Comparison of ENCODE assay signal across 13 cellular contexts in genomic region chr21:25964009-25964408, GRCh38.
DNase-seq lines count a peak whose midpoint lies in the region; ATAC-seq and TF ChIP-seq lines count a peak whose summit lies in the region.
"Had no signal": no experiment of that assay in that cellular context is flagged by ENCODE, and none has a peak within 500 bp of the region (broad histone marks: within the 10 kb centered on the region; RNA-seq: fewer than 3 reads in every experiment).

No MANE protein-coding gene starts in this region.

- no peak overlapping the region for H2BK12ac ChIP-seq in H9 (ENCODE audit: insufficient read length, low read depth, low read length)

- no peak overlapping the region for H2BK5ac ChIP-seq in H9 (ENCODE audit: insufficient read length, low read length)

- no peak overlapping the region for H3K9ac ChIP-seq in H9 (ENCODE audit: extremely low read depth, insufficient read length, low read length)

- no peaks in the 10 kb centered on the region for H3K79me1 ChIP-seq in H9 (ENCODE audit: insufficient read depth, low read depth, low read length, poor library complexity, severe bottlenecking)

- H3K27ac Mint-ChIP-seq in H9 = peak overlapping the region in 2 of 3 experiments; percentile 34 to 52; a peak in 4 of 7 replicates
- H3K27ac Mint-ChIP-seq in activated CD4-positive, alpha-beta T cell treated with anti-CD3 and anti-CD28 coated beads for 36 hours = no peak overlapping the region
- no peak overlapping the region for H3K27ac Mint-ChIP-seq in immature natural killer cell
- H3K27ac Mint-ChIP-seq: B cell had no signal

- H3K4me1 ChIP-seq in H9 (ENCODE audit: insufficient read depth, low read length) (no peaks in the 10 kb centered on the region; the same call in 1 of the 2 replicates), adrenal gland (replicated peaks in 1 of 2) (peaks cover 11 to 27% of the 10 kb centered on the region in 2 donors)
- H3K4me1 ChIP-seq: uterus had no signal

- no peak overlapping the region for H3K4me3 Mint-ChIP-seq in H9
- no peak overlapping the region for H3K4me3 Mint-ChIP-seq in activated CD4-positive, alpha-beta T cell treated with anti-CD3 and anti-CD28 coated beads for 36 hours
- no peak overlapping the region for H3K4me3 Mint-ChIP-seq in immature natural killer cell
- H3K4me3 Mint-ChIP-seq: B cell had no signal

- no peak overlapping the region for H2BK15ac ChIP-seq in H9 (ENCODE audit: low read depth, low read length)

- H3K36me3 Mint-ChIP-seq in H9 (ENCODE audit: insufficient read depth in 1 of 3, low read depth in 3 of 3) (peaks cover 20 to 35% (median 21%) of the 10 kb centered on the region in 3 experiments; a peak in 6 of 7 replicates), immature natural killer cell (peaks cover 0 to 5% (median 0%) of the 10 kb centered on the region in 3 donors)
- H3K36me3 Mint-ChIP-seq in activated CD4-positive, alpha-beta T cell treated with anti-CD3 and anti-CD28 coated beads for 36 hours (ENCODE audit: low read depth) = peaks cover 5% of the 10 kb centered on the region

- H2BK120ac ChIP-seq in H9 (ENCODE audit: low read depth, low read length, poor library complexity, severe bottlenecking) = no peak overlapping the region

- no peaks in the 10 kb centered on the region for H4K20me1 ChIP-seq in H9 (ENCODE audit: control insufficient read depth, insufficient read depth, insufficient read length)

- H3K23ac ChIP-seq in H9 (ENCODE audit: insufficient read length, low read depth, low read length) = no peak overlapping the region

- no peak overlapping the region for H3T11ph ChIP-seq in H9 (ENCODE audit: low read length)

- POLR2A ChIA-PET in activated CD4-positive, alpha-beta T cell treated with anti-CD3 and anti-CD28 coated beads for 36 hours (lab: Charles Lee) = no interaction called here

- H3K27me3 Mint-ChIP-seq in H9 (ENCODE audit: low read depth) (no peaks in the 10 kb centered on the region), immature natural killer cell (ENCODE audit: low read depth in 3 of 3) (no peaks in the 10 kb centered on the region)
- H3K27me3 Mint-ChIP-seq in activated CD4-positive, alpha-beta T cell treated with anti-CD3 and anti-CD28 coated beads for 36 hours = no peaks in the 10 kb centered on the region
- H3K27me3 Mint-ChIP-seq: B cell had no signal

- H3K27ac ChIP-seq in H9 (ENCODE audit: insufficient read length, low read depth, low read length) (no peak overlapping the region), adrenal gland (peak overlapping the region in 4 of 5 donors; percentile 61 to 81 (median 67))

- H3K4me3 ChIP-seq in adrenal gland = no peak overlapping the region
- H3K4me3 ChIP-seq: uterus had no signal

- H3K27me3 ChIP-seq in H9 (ENCODE audit: insufficient read depth, low read length) (no peaks in the 10 kb centered on the region), adrenal gland (no peaks in the 10 kb centered on the region)
- H3K27me3 ChIP-seq: uterus had no signal

- no peak overlapping the region for H3K4me2 ChIP-seq in H9 (ENCODE audit: insufficient read depth, insufficient read length, low read length)

- no peak overlapping the region for H3K18ac ChIP-seq in H9 (ENCODE audit: insufficient read length, low read depth, low read length)

- H3K9me3 Mint-ChIP-seq in H9 = no peaks in the 10 kb centered on the region
- H3K9me3 Mint-ChIP-seq in activated CD4-positive, alpha-beta T cell treated with anti-CD3 and anti-CD28 coated beads for 36 hours (ENCODE audit: low read depth) = no peaks in the 10 kb centered on the region
- H3K9me3 Mint-ChIP-seq in immature natural killer cell = no peaks in the 10 kb centered on the region

- no peak overlapping the region for H4K91ac ChIP-seq in H9 (ENCODE audit: insufficient read length, low read depth, low read length)

- DNase-seq in H9 = no peak
- peak in 5 of 7 donors; percentile 31 to 70 (median 51) for DNase-seq in adrenal gland
- DNase-seq in left cardiac atrium = no peak
- DNase-seq in sciatic nerve (ENCODE audit: low spot score) = no peak
- no peak for DNase-seq in activated CD4-positive, alpha-beta T cell treated with anti-CD3 and anti-CD28 coated beads for 36 hours
- DNase-seq in immature natural killer cell = no peak
- no peak for DNase-seq in T-helper 1 cell
- DNase-seq: activated gamma-delta T cell, NCI-H1105 treated with DMSO at 0.1 percent for 48 hours, NCI-H526, uterus had no signal

- no peaks in the 10 kb centered on the region for H3K23me2 ChIP-seq in H9 (ENCODE audit: insufficient read length, low read depth, low read length, poor library complexity, severe bottlenecking)

- H3K36me3 ChIP-seq in adrenal gland (replicated peaks in 1 of 2) = no peaks in the 10 kb centered on the region
- H3K36me3 ChIP-seq: uterus had no signal

- CTCF ChIA-PET in activated CD4-positive, alpha-beta T cell treated with anti-CD3 and anti-CD28 coated beads for 36 hours (lab: Charles Lee) = no interaction called here

- H3K4me1 Mint-ChIP-seq in H9 (peaks cover 44 to 55% of the 10 kb centered on the region in 2 experiments), immature natural killer cell (peaks cover 5 to 12% of the 10 kb centered on the region in 2 donors)
- H3K4me1 Mint-ChIP-seq in activated CD4-positive, alpha-beta T cell treated with anti-CD3 and anti-CD28 coated beads for 36 hours = peaks cover 11% of the 10 kb centered on the region

- ATAC-seq in left cardiac atrium (peak; percentile 57 to 78), sciatic nerve (peak; percentile 63), GM21737 (IDR thresholded peaks at IDR 0.05; ENCODE audit: unreplicated experiment) (no peak)
- ATAC-seq in activated CD4-positive, alpha-beta T cell treated with anti-CD3 and anti-CD28 coated beads for 36 hours = no peak

- H3K56ac ChIP-seq in H9 (ENCODE audit: insufficient read length, low read depth, low read length) = no peak overlapping the region

- no peak overlapping the region for H2AFZ ChIP-seq in H9 (ENCODE audit: low read length)

- intact Hi-C loops in adrenal gland (cut with DNase I) = no loop called here
- intact Hi-C loops in left cardiac atrium (cut with DNase I) = no loop called here
- intact Hi-C loops in sciatic nerve (cut with DNase I) = no loop called here
- intact Hi-C loops in activated CD4-positive, alpha-beta T cell treated with anti-CD3 and anti-CD28 coated beads for 36 hours (cut with DNase I, micrococcal nuclease) = no loop called here

- H3K9me3 ChIP-seq in H9 (ENCODE audit: control insufficient read depth, low read depth, low read length) = no peaks in the 10 kb centered on the region
- no peaks in the 10 kb centered on the region for H3K9me3 ChIP-seq in adrenal gland (replicated peaks in 1 of 3)
- H3K9me3 ChIP-seq: uterus had no signal

- no peak for TF ChIP-seq POLR2A in adrenal gland (IDR thresholded peaks at IDR 0.05)

- no peak overlapping the region for H2BK20ac ChIP-seq in H9 (ENCODE audit: low read depth, low read length, poor library complexity, severe bottlenecking)

- no peaks in the 10 kb centered on the region for H3K79me2 ChIP-seq in H9 (ENCODE audit: insufficient read depth, low read length)

- TF ChIP-seq CTCF in H9 (conservative IDR thresholded peaks at IDR 0.05) (no peak), adrenal gland (IDR thresholded peaks at IDR 0.05) (no peak)

- H3K4ac ChIP-seq in H9 (ENCODE audit: low read depth, low read length) = no peak overlapping the region

- no peak overlapping the region for H2AK5ac ChIP-seq in H9 (ENCODE audit: insufficient read length, low read length)

- WGBS in H9 (ENCODE audit: extremely low coverage, insufficient read length, low lambda C conversion rate) = no CpG with 5 or more reads among the region's 5 CpGs
- WGBS in adrenal gland, 4 donors = 65 to 73% (median 68%) methylated on average over 5 of the region's 5 CpGs

- no peak overlapping the region for H4K8ac ChIP-seq in H9 (replicated peaks; ENCODE audit: insufficient read length, low read depth, low read length)

- H3K14ac ChIP-seq in H9 (ENCODE audit: insufficient read depth, low read length) = no peak overlapping the region

- H4K5ac ChIP-seq in H9 (ENCODE audit: insufficient read length, low read depth, low read length) = no peak overlapping the region

Comparison
In these comparisons a context has a peak if more than half of its experiments do, and no peak if none do; other contexts are left out.
1. DNase-seq: peak in adrenal gland (5 of 7); none in H9 (single experiment), left cardiac atrium (single experiment), sciatic nerve (single experiment), activated CD4-positive, alpha-beta T cell treated with anti-CD3 and anti-CD28 coated beads for 36 hours (single experiment), immature natural killer cell (0 of 3) and T-helper 1 cell (0 of 5).
2. H3K27ac Mint-ChIP-seq: peak in H9 (2 of 3); none in activated CD4-positive, alpha-beta T cell treated with anti-CD3 and anti-CD28 coated beads for 36 hours (single experiment) and immature natural killer cell (0 of 6).
3. ATAC-seq: peak in left cardiac atrium (2 of 2) and sciatic nerve (single experiment); none in activated CD4-positive, alpha-beta T cell treated with anti-CD3 and anti-CD28 coated beads for 36 hours (single experiment) and GM21737 (single experiment).